1 cellular context compared by ENCODE assay signal in the genomic region with DNA sequence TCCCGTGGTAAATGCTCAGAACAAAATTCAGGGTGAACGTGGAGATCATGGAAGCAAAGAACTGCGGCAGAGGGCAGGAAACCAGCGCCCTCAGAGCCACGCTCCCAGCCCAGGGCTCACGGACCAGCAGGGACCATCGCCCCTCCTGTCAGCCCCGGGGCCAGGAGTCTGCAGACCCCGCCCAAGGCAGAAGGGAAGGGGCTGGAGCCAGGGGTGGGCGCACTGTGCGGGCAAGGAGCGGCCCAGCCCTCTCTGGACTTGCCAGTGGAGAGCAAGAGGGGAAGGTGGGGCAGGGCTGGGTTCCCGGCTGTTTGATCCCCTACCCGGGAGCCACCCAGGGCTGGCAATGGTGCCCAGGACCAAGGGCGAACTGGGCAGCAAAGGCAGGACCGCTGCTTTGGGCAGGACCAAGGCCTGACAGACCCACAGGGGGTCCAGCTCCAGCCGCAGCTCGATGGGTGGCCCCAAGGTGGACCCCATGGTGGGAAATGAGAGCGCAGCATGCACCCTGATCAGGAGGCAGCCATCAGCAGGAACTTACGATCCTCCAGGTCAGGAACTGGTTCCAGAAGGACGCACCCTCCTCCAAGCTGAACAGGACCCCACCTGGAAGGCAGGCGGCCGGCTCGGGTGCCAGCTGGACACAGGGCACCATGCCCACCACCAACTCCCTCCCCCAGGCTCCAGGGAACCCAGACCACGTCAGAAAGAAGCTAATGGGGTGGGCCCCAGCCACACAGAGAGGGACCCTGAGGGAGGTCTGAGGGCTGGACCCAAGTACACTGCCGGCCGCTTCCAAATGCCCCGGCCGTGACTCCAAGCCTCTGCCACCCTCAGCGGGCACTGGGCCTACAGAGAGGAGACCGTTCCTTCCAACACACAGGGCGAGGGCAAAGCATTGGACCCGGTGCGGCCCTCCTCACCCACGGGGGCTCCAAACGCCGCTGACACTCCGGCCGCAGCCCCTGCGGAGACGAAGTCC.
TF ChIP-seq lines count a peak whose summit lies in the region.

No MANE protein-coding gene starts in this region.

TF ChIP-seq in IMR-90, 13 proteins besides CTCF, POLR2A, EP300 and RAD21:
- TF ChIP-seq FOS (IDR thresholded peaks at IDR 0.05; ENCODE audit: low read depth, low read length) (no peak), MAZ (IDR thresholded peaks at IDR 0.05; ENCODE audit: borderline replicate concordance, low read depth, low read length) (no peak), NFE2L2 (IDR thresholded peaks at IDR 0.05; ENCODE audit: low read depth, low read length) (no peak), MAFK (IDR thresholded peaks at IDR 0.05; ENCODE audit: low read depth, low read length) (no peak), CHD1 (IDR thresholded peaks at IDR 0.05; ENCODE audit: low read depth, low read length) (no peak), CEBPB (IDR thresholded peaks at IDR 0.05; ENCODE audit: low read depth, low read length) (no peak), BHLHE40 (IDR thresholded peaks at IDR 0.05; ENCODE audit: low read depth, low read length) (no peak), SMC3 (IDR thresholded peaks at IDR 0.05; ENCODE audit: low read depth, low read length) (no peak), MXI1 (IDR thresholded peaks at IDR 0.05; ENCODE audit: borderline replicate concordance, low read depth, low read length) (no peak), RCOR1 (IDR thresholded peaks at IDR 0.05; ENCODE audit: insufficient replicate concordance, low read length) (no peak), USF2 (IDR thresholded peaks at IDR 0.05; ENCODE audit: low read depth, low read length) (no peak), RFX5 (IDR thresholded peaks at IDR 0.05; ENCODE audit: low read depth, low read length) (no peak)
- TF ChIP-seq, protein P1, sequence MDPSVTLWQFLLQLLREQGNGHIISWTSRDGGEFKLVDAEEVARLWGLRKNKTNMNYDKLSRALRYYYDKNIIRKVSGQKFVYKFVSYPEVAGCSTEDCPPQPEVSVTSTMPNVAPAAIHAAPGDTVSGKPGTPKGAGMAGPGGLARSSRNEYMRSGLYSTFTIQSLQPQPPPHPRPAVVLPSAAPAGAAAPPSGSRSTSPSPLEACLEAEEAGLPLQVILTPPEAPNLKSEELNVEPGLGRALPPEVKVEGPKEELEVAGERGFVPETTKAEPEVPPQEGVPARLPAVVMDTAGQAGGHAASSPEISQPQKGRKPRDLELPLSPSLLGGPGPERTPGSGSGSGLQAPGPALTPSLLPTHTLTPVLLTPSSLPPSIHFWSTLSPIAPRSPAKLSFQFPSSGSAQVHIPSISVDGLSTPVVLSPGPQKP (IDR thresholded peaks at IDR 0.05; ENCODE audit: borderline replicate concordance, low read depth, low read length) = no peak
TF ChIP-seq in IMR-90: peak in this region for 0.
